ENCODE assay signal across 2 cellular contexts in genomic region chr3:168981396-168981795, GRCh38.
TF ChIP-seq lines count a peak whose summit lies in the region.

No MANE protein-coding gene starts in this region.

TF ChIP-seq in IMR-90, 13 proteins besides CTCF, POLR2A, EP300 and RAD21 (continued from another document):
- TF ChIP-seq ELK1 (IDR thresholded peaks at IDR 0.05; ENCODE audit: borderline replicate concordance, low read depth, low read length) (no peak), NFE2L2 (IDR thresholded peaks at IDR 0.05; ENCODE audit: low read depth, low read length) (no peak)
TF ChIP-seq in IMR-90: peak in this region for 0.

TF ChIP-seq in GM23338, 12 proteins besides CTCF, POLR2A, EP300 and RAD21 (continued from another document):
- TF ChIP-seq ZNF462 (CRISPR knock-in tag; IDR thresholded peaks at IDR 0.05) (no peak), NANOG (IDR thresholded peaks at IDR 0.05; ENCODE audit: borderline replicate concordance) (no peak), EZH2phosphoT487 (IDR thresholded peaks at IDR 0.05; ENCODE audit: unreplicated experiment) (no peak), ZNF114 (CRISPR knock-in tag; IDR thresholded peaks at IDR 0.05) (no peak), EZH2 (IDR thresholded peaks at IDR 0.05; ENCODE audit: low read depth, unreplicated experiment) (no peak), CREB1 (CRISPR knock-in tag; IDR thresholded peaks at IDR 0.05; ENCODE audit: low read depth) (no peak), REST (IDR thresholded peaks at IDR 0.05; ENCODE audit: unreplicated experiment) (no peak), JUNB (IDR thresholded peaks at IDR 0.05; ENCODE audit: unreplicated experiment) (no peak), STAT1 (IDR thresholded peaks at IDR 0.05; ENCODE audit: unreplicated experiment) (no peak), ETS1 (IDR thresholded peaks at IDR 0.05) (no peak)
